In the genomic region with DNA sequence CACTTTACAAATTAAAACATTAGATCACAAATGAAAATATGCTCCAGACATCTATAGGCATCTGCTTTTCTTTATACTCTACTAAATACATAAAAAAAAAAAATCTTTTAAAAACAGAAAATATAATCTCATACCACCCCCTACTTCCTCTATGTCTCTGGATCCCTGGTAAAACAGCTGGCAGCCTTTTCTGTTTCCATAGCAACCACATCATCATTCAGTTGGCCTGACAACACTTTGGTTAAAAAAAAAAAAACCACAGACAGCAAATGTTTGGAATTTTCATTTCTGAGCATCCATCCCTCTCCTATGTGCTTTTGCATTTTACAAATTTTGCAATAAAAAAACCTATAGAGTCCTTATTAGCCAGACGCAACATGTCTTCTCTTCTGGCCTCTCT, we compare ENCODE assay signal across 22 cellular contexts.
DNase-seq lines count a peak whose midpoint lies in the region; ATAC-seq, FAIRE-seq and TF ChIP-seq lines count a peak whose summit lies in the region.
"Had no signal": no experiment of that assay in that cellular context is flagged by ENCODE, and none has a peak within 500 bp of the region (broad histone marks: within the 10 kb centered on the region; RNA-seq: fewer than 3 reads in every experiment).

No MANE protein-coding gene starts in this region.

- no peaks in the 10 kb centered on the region for H3K27me3 Mint-ChIP-seq in astrocyte (ENCODE audit: low read depth, unreplicated experiment)
- H3K27me3 Mint-ChIP-seq: activated CD4-positive, alpha-beta T cell treated with anti-CD3 and anti-CD28 coated beads for 36 hours; naive thymus-derived CD4-positive, alpha-beta T cell had no signal

- H3K9me2 ChIP-seq in hepatocyte (replicated peaks; ENCODE audit: insufficient read depth): no peaks in the 10 kb centered on the region

- H3K4me2 ChIP-seq in astrocyte (ENCODE audit: low read length) (no peak overlapping the region), hepatocyte (no peak overlapping the region)
- H3K4me2 ChIP-seq: smooth muscle cell had no signal

- no peak for ATAC-seq in HG03469 (IDR thresholded peaks at IDR 0.05; ENCODE audit: unreplicated experiment)
- ATAC-seq: activated CD4-positive, alpha-beta T cell treated with anti-CD3 and anti-CD28 coated beads for 36 hours; naive thymus-derived CD4-positive, alpha-beta T cell had no signal

- H3K27ac Mint-ChIP-seq in astrocyte (ENCODE audit: unreplicated experiment): no peak overlapping the region
- H3K27ac Mint-ChIP-seq: activated CD4-positive, alpha-beta T cell treated with anti-CD3 and anti-CD28 coated beads for 36 hours had no signal

- H3K27me3 ChIP-seq in AG04450 (ENCODE audit: control insufficient read depth, insufficient read depth, low read length) (no peaks in the 10 kb centered on the region), astrocyte (ENCODE audit: insufficient read depth, low read length) (no peaks in the 10 kb centered on the region), hepatocyte (no peaks in the 10 kb centered on the region)
- H3K27me3 ChIP-seq: colonic mucosa, testis had no signal

- H3K4me1 ChIP-seq in astrocyte (ENCODE audit: insufficient read depth, low read length) (no peaks in the 10 kb centered on the region), hepatocyte (ENCODE audit: insufficient read depth) (no peaks in the 10 kb centered on the region)
- H3K4me1 ChIP-seq: colonic mucosa, prostate gland, testis had no signal

- FAIRE-seq in astrocyte (lab: Jason Lieb, UNC): no peak
- FAIRE-seq: GM19239, RCC 7860 had no signal

- H3K9ac ChIP-seq in astrocyte (ENCODE audit: low read length): no peak overlapping the region

- TF ChIP-seq CTCF in AG04450 (IDR thresholded peaks at IDR 0.05; ENCODE audit: low read depth, low read length) (no peak), GM10266 (IDR thresholded peaks at IDR 0.05; ENCODE audit: control insufficient read depth, insufficient read depth, low read depth, missing control alignments) (no peak), astrocyte (IDR thresholded peaks at IDR 0.05; ENCODE audit: insufficient read depth, low read depth, low read length) (no peak), hepatocyte (IDR thresholded peaks at IDR 0.05; ENCODE audit: poor library complexity) (no peak)

- peaks cover 7% of the 10 kb centered on the region for H3K36me3 Mint-ChIP-seq in astrocyte (ENCODE audit: low read depth, unreplicated experiment)

- POLR2A ChIA-PET in AG04450 (lab: Yijun Ruan, JAX): interaction anchor here (1.0 kb wide), 1 partner anchor 18 kb away, joined by 5 read pairs; no protein-coding TSS in a partner anchor

- CTCF ChIA-PET in AG04450 (lab: Charles Lee): no interaction called here

- no peak overlapping the region for H2AFZ ChIP-seq in astrocyte (ENCODE audit: low read depth, low read length)
- no peak overlapping the region for H2AFZ ChIP-seq in hepatocyte

- no peaks in the 10 kb centered on the region for H4K20me1 ChIP-seq in astrocyte (ENCODE audit: insufficient read depth, low read length)
- H4K20me1 ChIP-seq in hepatocyte (ENCODE audit: insufficient read depth, poor library complexity, severe bottlenecking): no peaks in the 10 kb centered on the region

- H3K9me3 ChIP-seq in AG04450 (ENCODE audit: control insufficient read depth, insufficient read depth, low read length): no peaks in the 10 kb centered on the region
- H3K9me3 ChIP-seq in astrocyte (ENCODE audit: insufficient read depth, low read depth, low read length): no peaks in the 10 kb centered on the region
- H3K9me3 ChIP-seq in hepatocyte (ENCODE audit: low read depth): no peaks in the 10 kb centered on the region
- H3K9me3 ChIP-seq: Caco-2, colonic mucosa, prostate gland, testis had no signal

- DNase-seq in AG04450 (ENCODE audit: low read depth, low spot score) (peak; percentile 24), GM10266 (ENCODE audit: extremely low spot score) (peak; percentile 0), astrocyte (ENCODE audit: low read depth) (peak; percentile 42), glomerular visceral epithelial cell (ENCODE audit: extremely low spot score) (peak; percentile 29), NCI-H69 (lab: John Stamatoyannopoulos, UW) (no peak), hepatocyte (ENCODE audit: low spot score) (no peak), islet precursor cell (no peak)
- DNase-seq: activated CD4-positive, alpha-beta T cell treated with anti-CD3 and anti-CD28 coated beads for 36 hours; activated effector memory CD4-positive, alpha-beta T cell treated with Interleukin-2 at 50 U/mL for 16 hours; Caco-2; colonic mucosa; naive thymus-derived CD4-positive, alpha-beta T cell; NCI-H2029 treated with DMSO at 0.1 percent for 48 hours; stimulated activated CD4-positive, alpha-beta T cell treated with anti-CD3 and anti-CD28 coated beads, Interleukin-4, amount 100 ng/mL, for 4 hours; stimulated activated CD8-positive, alpha-beta memory T cell treated with anti-CD3 and anti-CD28 coated beads, Interleukin-4, amount 100 ng/mL, for 48 hours; testis had no signal

- no peaks in the 10 kb centered on the region for H3K9me3 Mint-ChIP-seq in astrocyte (ENCODE audit: unreplicated experiment)
- H3K9me3 Mint-ChIP-seq: naive thymus-derived CD4-positive, alpha-beta T cell had no signal

- no peaks in the 10 kb centered on the region for H3K79me2 ChIP-seq in astrocyte (ENCODE audit: insufficient read depth, low read length)
- no peaks in the 10 kb centered on the region for H3K79me2 ChIP-seq in hepatocyte

- H3K36me3 ChIP-seq in astrocyte (ENCODE audit: insufficient read depth, low read length): peaks cover 2% of the 10 kb centered on the region
- no peaks in the 10 kb centered on the region for H3K36me3 ChIP-seq in hepatocyte (replicated peaks; ENCODE audit: insufficient read depth, low read depth)
- H3K36me3 ChIP-seq: colonic mucosa, prostate gland had no signal

- WGBS in hepatocyte (ENCODE audit: low lambda C conversion rate, missing lambda C conversion rate): 97% methylated on average over 1 of the region's 1 CpG

- peaks cover 5% of the 10 kb centered on the region for H3K4me1 Mint-ChIP-seq in astrocyte (ENCODE audit: low read depth, unreplicated experiment)
- H3K4me1 Mint-ChIP-seq: activated CD4-positive, alpha-beta T cell treated with anti-CD3 and anti-CD28 coated beads for 36 hours had no signal

- H3K27ac ChIP-seq in AG04450 (ENCODE audit: low read depth, low read length) (no peak overlapping the region), astrocyte (ENCODE audit: low read depth, low read length) (no peak overlapping the region), hepatocyte (no peak overlapping the region)
- H3K27ac ChIP-seq: colonic mucosa, prostate gland, testis had no signal

- no peak overlapping the region for H3K4me3 Mint-ChIP-seq in astrocyte (ENCODE audit: unreplicated experiment)
- H3K4me3 Mint-ChIP-seq: activated CD4-positive, alpha-beta T cell treated with anti-CD3 and anti-CD28 coated beads for 36 hours; naive thymus-derived CD4-positive, alpha-beta T cell had no signal

- no peak overlapping the region for H3K4me3 ChIP-seq in AG04450 (ENCODE audit: low read depth, low read length)
- H3K4me3 ChIP-seq in astrocyte (ENCODE audit: insufficient read depth, low read depth, low read length): no peak overlapping the region
- H3K4me3 ChIP-seq in hepatocyte: no peak overlapping the region
- H3K4me3 ChIP-seq: colonic mucosa, lung, prostate gland, smooth muscle cell, testis had no signal

Comparison
In these comparisons a context has a peak if more than half of its experiments do, and no peak if none do; other contexts are left out.
1. DNase-seq: peak in AG04450 (single experiment), GM10266 (single experiment), astrocyte (single experiment) and glomerular visceral epithelial cell (single experiment); none in NCI-H69 (single experiment), hepatocyte (single experiment) and islet precursor cell (single experiment).